In genomic region chr4:17447675-17448298, GRCh38 we compare ENCODE assay signal across 8 cellular contexts.
DNase-seq lines count a peak whose midpoint lies in the region; ATAC-seq and TF ChIP-seq lines count a peak whose summit lies in the region.

No MANE protein-coding gene starts in this region.

- no peak for TF ChIP-seq POLR2A in body of pancreas (IDR thresholded peaks at IDR 0.05)

- H3K4me3 ChIP-seq in Loucy (ENCODE audit: low read length, poor library complexity, severe bottlenecking) (no peak overlapping the region), body of pancreas (no peak overlapping the region)

- H3K79me2 ChIP-seq in Loucy (ENCODE audit: insufficient read depth, low read length) = no peaks in the 10 kb centered on the region

- POLR2A ChIA-PET in HEK293T (lab: Yijun Ruan, JAX) = no interaction called here

- H3K4me1 ChIP-seq in Loucy (ENCODE audit: insufficient read depth, low read length, poor library complexity, severe bottlenecking) (no peaks in the 10 kb centered on the region), body of pancreas (no peaks in the 10 kb centered on the region)

- H3K9me3 ChIP-seq in Loucy (ENCODE audit: insufficient read depth, low read depth, low read length) = no peaks in the 10 kb centered on the region
- no peaks in the 10 kb centered on the region for H3K9me3 ChIP-seq in body of pancreas

- ATAC-seq in body of pancreas = peak; percentile 71

- H2AFZ ChIP-seq in Loucy (ENCODE audit: low read length) = 0 out of 2 replicates have a peak overlapping the region, but pooled peaks have one; percentile 25

- H3F3A ChIP-seq in Loucy (ENCODE audit: low read depth) = no peaks in the 10 kb centered on the region

- no peak overlapping the region for H3K9ac ChIP-seq in Loucy (ENCODE audit: low read depth, low read length, poor library complexity, severe bottlenecking)

- CTCF ChIA-PET in HEK293T (lab: Yijun Ruan, JAX) = interaction anchor here (0.7 to 2.3 kb wide), 9 partner anchors 16 to 1160 kb away, joined by 3 to 23 read pairs (median 5); no protein-coding TSS in a partner anchor

- no peak overlapping the region for H3K27ac ChIP-seq in body of pancreas

- no peak overlapping the region for H3K4me2 ChIP-seq in Loucy (ENCODE audit: low read depth, low read length, poor library complexity, severe bottlenecking)

- H3K36me3 ChIP-seq in Loucy (ENCODE audit: insufficient read depth, low read length) (no peaks in the 10 kb centered on the region), body of pancreas (replicated peaks in 1 of 2; ENCODE audit: insufficient read depth in 1 of 2, low read depth in 2 of 2) (no peaks in the 10 kb centered on the region)

- intact Hi-C loops in body of pancreas (cut with DNase I) = no loop called here

- TF ChIP-seq CTCF in Loucy (conservative IDR thresholded peaks at IDR 0.05; ENCODE audit: low read length) (peak; percentile 88), body of pancreas (IDR thresholded peaks at IDR 0.05) (peak; percentile 29 to 62 (median 49))

- H3K27me3 ChIP-seq in Loucy (ENCODE audit: insufficient read depth, low read length, poor library complexity, severe bottlenecking) = no peaks in the 10 kb centered on the region
- H3K27me3 ChIP-seq in body of pancreas = no peaks in the 10 kb centered on the region

- H4K20me1 ChIP-seq in Loucy (ENCODE audit: insufficient read depth, low read length, poor library complexity, severe bottlenecking) = no peaks in the 10 kb centered on the region

- peak; percentile 43 for DNase-seq in activated gamma-delta T cell treated with Interleukin-2 at 50 U/mL for 16 hours
- no peak for DNase-seq in activated gamma-delta T cell (lab: John Stamatoyannopoulos, UW)
- peak; percentile 63 for DNase-seq in HEK293T (ENCODE audit: extremely low spot score)
- DNase-seq in SKM-1 treated with dmso at 0.1 percent for 144 hours (lab: John Stamatoyannopoulos, UW; ENCODE audit: unreplicated experiment) = peak; percentile 49
- peak; percentile 32 to 66 (median 44) for DNase-seq in body of pancreas
- peak; percentile 79 for DNase-seq in iPS-NIHi7 (ENCODE audit: extremely low spot score)
- DNase-seq in stimulated activated CD4-positive, alpha-beta T cell treated with anti-CD3 and anti-CD28 coated beads, Interleukin-1b, Interleukin-23, amount 100 ng/mL, for 48 hours = peak; percentile 29

- no peaks in the 10 kb centered on the region for H3K9me2 ChIP-seq in Loucy (replicated peaks; ENCODE audit: low read depth, low read length)

TF ChIP-seq in HEK293T, 16 proteins besides CTCF, POLR2A, EP300 and RAD21:
- TF ChIP-seq ELF4 (IDR thresholded peaks at IDR 0.05) (no peak), BHLHE40 (IDR thresholded peaks at IDR 0.05; ENCODE audit: borderline replicate concordance) (no peak), L3MBTL2 (conservative IDR thresholded peaks at IDR 0.05) (no peak), FOXK2 (IDR thresholded peaks at IDR 0.05) (no peak), SUZ12 (IDR thresholded peaks at IDR 0.05) (no peak), ARNT (IDR thresholded peaks at IDR 0.05) (no peak), LEF1 (IDR thresholded peaks at IDR 0.05; ENCODE audit: borderline replicate concordance) (no peak), CTBP1 (IDR thresholded peaks at IDR 0.05; ENCODE audit: borderline replicate concordance) (no peak), ZNF384 (IDR thresholded peaks at IDR 0.05) (no peak), FOXM1 (IDR thresholded peaks at IDR 0.05; ENCODE audit: borderline replicate concordance) (no peak), HDGF (IDR thresholded peaks at IDR 0.05; ENCODE audit: borderline replicate concordance) (no peak)
- TF ChIP-seq, protein P1, sequence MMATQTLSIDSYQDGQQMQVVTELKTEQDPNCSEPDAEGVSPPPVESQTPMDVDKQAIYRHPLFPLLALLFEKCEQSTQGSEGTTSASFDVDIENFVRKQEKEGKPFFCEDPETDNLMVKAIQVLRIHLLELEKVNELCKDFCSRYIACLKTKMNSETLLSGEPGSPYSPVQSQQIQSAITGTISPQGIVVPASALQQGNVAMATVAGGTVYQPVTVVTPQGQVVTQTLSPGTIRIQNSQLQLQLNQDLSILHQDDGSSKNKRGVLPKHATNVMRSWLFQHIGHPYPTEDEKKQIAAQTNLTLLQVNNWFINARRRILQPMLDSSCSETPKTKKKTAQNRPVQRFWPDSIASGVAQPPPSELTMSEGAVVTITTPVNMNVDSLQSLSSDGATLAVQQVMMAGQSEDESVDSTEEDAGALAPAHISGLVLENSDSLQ (IDR thresholded peaks at IDR 0.05) = no peak
TF ChIP-seq in HEK293T: peak in this region for 0.
